19 cellular contexts compared by ENCODE assay signal in the genomic region with DNA sequence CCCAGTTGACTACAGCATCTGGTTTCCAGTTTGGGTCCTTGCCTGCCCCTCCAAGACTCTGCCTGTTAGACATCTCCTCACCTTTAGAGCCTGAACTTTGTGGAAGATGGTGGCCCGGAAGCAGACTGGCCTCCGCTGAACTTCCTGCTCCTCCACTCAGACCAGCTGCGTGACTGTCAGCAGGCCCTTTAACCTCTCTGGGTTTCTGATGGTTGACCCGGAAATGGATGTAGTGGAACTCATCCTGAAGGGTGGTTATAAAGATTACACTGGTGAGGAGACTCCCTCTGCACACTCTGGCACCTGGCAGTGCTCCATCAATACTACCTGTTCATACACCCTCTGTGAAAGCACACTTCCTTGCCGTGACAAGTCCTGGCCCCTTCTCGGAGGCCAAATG.
"Had no signal": no experiment of that assay in that cellular context is flagged by ENCODE, and none has a peak within 500 bp of the region (broad histone marks: within the 10 kb centered on the region; RNA-seq: fewer than 3 reads in every experiment).

No MANE protein-coding gene starts in this region.

- H3K9me3 ChIP-seq: colonic mucosa, left lung, lower lobe of right lung, thyroid gland had no signal

- ATAC-seq: foreskin keratinocyte; left lung; lower lobe of right lung; natural killer cell treated with Interleukin-12 subunit alpha and Interleukin-12 subunit beta and Interleukin-15 and Interleukin-18, amount 100 ng/mL, for 72 hours had no signal

- H3K27ac Mint-ChIP-seq: endodermal cell; memory B cell; natural killer cell treated with Interleukin-12 subunit alpha and Interleukin-12 subunit beta and Interleukin-15 and Interleukin-18, amount 100 ng/mL, for 72 hours; type B pancreatic cell had no signal

- H3K36me3 Mint-ChIP-seq: memory B cell; mesothelial cell of epicardium; natural killer cell treated with Interleukin-12 subunit alpha and Interleukin-12 subunit beta and Interleukin-15 and Interleukin-18, amount 100 ng/mL, for 72 hours; type B pancreatic cell had no signal

- H3K27me3 Mint-ChIP-seq: memory B cell had no signal

- H3K27me3 ChIP-seq: colonic mucosa, left lung, thyroid gland had no signal

- H3K4me3 ChIP-seq: colonic mucosa, left lung, lower lobe of right lung, thyroid gland had no signal

- H3K36me3 ChIP-seq: colonic mucosa, left lung, lower lobe of right lung, thyroid gland had no signal

- H3K27ac ChIP-seq: colonic mucosa, foreskin keratinocyte, left lung, lower lobe of right lung, thyroid gland had no signal

- DNase-seq: cerebellar nuclear complex; colonic mucosa; effector CD4-positive, alpha-beta T cell; endodermal cell; erythroblast; foreskin keratinocyte; head of caudate nucleus; hippocampal formation; islet precursor cell; lower lobe of right lung; small intestine; stimulated activated CD4-positive, alpha-beta T cell treated with anti-CD3 and anti-CD28 coated beads, Interleukin-2, amount 100 ng/mL, for 48 hours; stimulated activated naive CD4-positive, alpha-beta T cell treated with Interleukin-2 at 50 U/mL for 16 hours; thyroid gland had no signal

- H3K4me3 Mint-ChIP-seq: endodermal cell; memory B cell; mesothelial cell of epicardium; natural killer cell treated with Interleukin-12 subunit alpha and Interleukin-12 subunit beta and Interleukin-15 and Interleukin-18, amount 100 ng/mL, for 72 hours; type B pancreatic cell had no signal

- H3K4me1 ChIP-seq: colonic mucosa, foreskin keratinocyte had no signal

- H3K9me3 Mint-ChIP-seq: endodermal cell; memory B cell; mesothelial cell of epicardium; natural killer cell treated with Interleukin-12 subunit alpha and Interleukin-12 subunit beta and Interleukin-15 and Interleukin-18, amount 100 ng/mL, for 72 hours; type B pancreatic cell had no signal
